In the genomic region with DNA sequence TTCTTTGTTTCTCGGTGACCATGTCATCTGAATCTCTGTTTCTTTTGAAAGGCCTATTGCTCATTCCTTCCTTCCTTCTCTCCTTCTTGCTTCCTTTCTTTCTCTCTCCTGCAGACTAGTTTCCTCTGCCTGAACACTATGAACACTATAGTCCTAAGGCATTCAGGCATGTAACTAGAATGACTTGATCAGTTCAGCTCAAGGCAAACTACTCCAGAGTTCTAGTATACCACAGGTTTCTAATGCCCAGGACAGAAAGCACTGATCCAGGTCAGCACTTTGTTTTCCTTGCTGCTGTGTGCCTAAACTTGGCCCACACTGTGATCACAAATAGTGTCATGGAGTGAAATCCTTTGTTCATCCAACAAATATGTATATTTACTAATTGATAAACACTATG, we compare ENCODE assay signal across 14 cellular contexts.
"Had no signal": no experiment of that assay in that cellular context is flagged by ENCODE, and none has a peak within 500 bp of the region (broad histone marks: within the 10 kb centered on the region; RNA-seq: fewer than 3 reads in every experiment).

No MANE protein-coding gene starts in this region.

- H3K27me3 Mint-ChIP-seq: memory B cell had no signal

- H3K4me1 Mint-ChIP-seq: memory B cell, mesothelial cell of epicardium, natural killer cell had no signal

- H3K36me3 Mint-ChIP-seq: memory B cell, mesothelial cell of epicardium, natural killer cell had no signal

- DNase-seq: colonic mucosa; dermis blood vessel endothelial cell; heart left ventricle; hippocampal formation; left lung; lower lobe of right lung; natural killer cell; right cardiac atrium; small intestine; stimulated activated CD4-positive, alpha-beta T cell treated with anti-CD3 and anti-CD28 coated beads, Interleukin-12 subunit alpha, Interleukin-12 subunit beta, amount 100 ng/mL, for 4 hours; stimulated activated naive CD4-positive, alpha-beta T cell treated with Interleukin-2 at 50 U/mL for 16 hours; trophoblast cell had no signal

- H3K27ac Mint-ChIP-seq: memory B cell, mesothelial cell of epicardium, natural killer cell had no signal

- H3K9me3 Mint-ChIP-seq: mesothelial cell of epicardium had no signal

- ATAC-seq: heart left ventricle, left lung, lower lobe of right lung, natural killer cell, right cardiac atrium had no signal

- H3K4me3 Mint-ChIP-seq: memory B cell, mesothelial cell of epicardium, natural killer cell had no signal
